8 cellular contexts compared by ENCODE assay signal in the genomic region with DNA sequence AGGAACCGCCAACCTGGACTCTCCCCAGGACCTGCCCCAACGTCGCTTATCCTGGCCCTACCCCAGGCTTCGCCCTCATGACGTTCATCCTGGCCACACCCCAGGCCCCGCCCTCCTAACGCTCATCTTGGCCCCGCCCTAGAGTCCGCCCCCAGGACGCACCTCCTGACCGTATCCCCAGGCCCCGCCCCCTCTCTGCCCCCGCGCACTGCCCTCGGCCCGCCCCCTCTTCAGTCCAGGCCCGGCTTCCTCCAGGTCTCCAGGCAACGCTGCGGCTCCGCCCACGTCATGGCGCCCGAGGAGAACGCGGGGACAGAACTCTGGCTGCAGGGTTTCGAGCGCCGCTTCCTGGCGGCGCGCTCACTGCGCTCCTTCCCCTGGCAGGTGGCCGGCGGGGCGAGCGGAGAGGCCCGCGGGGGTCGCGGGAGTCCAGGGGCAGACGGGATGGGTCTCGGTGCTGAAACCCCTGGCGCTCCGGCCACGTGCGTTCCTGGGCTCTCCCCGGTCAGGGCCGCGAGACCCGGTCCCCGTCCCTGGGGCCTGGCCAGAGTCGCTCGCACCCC. TPM values are rescaled to one million over a fixed set of nuclear protein-coding genes. Genes with fewer than 3 reads are reported as not detected.
DNase-seq lines count a peak whose midpoint lies in the region; ATAC-seq, FAIRE-seq and TF ChIP-seq lines count a peak whose summit lies in the region.
"Not testable (repeated sequence)": the region's sequence is repeated elsewhere in the genome, so short reads cannot be mapped to it uniquely, and the experiment has no call there.

No MANE protein-coding gene starts in this region.

- ATAC-seq in HG02885 (IDR thresholded peaks at IDR 0.05; ENCODE audit: poor library complexity, unreplicated experiment) (peak; percentile 98), activated B cell treated with CpG ODN at 0.5 μM for 24 hours (ENCODE audit: low read depth) (peak; percentile 97), body of pancreas (peak; percentile 100), pancreas (peak; percentile 99 to 100 (median 100))

- H3K27me3 ChIP-seq in DOHH2 (ENCODE audit: control insufficient read depth, low read length); body of pancreas; right atrium auricular region; pancreas; stomach smooth muscle (ENCODE audit: control insufficient read depth in 1 of 2, insufficient read depth in 2 of 2, low read length in 2 of 2): not testable (repeated sequence)

- not testable (repeated sequence) for FAIRE-seq in pancreas (lab: Jason Lieb, UNC)

- H3K36me3 Mint-ChIP-seq in activated B cell treated with CpG ODN at 0.5 μM for 24 hours (ENCODE audit: low read depth), result not testable (repeated sequence)

- H3K9me3 ChIP-seq in DOHH2 (ENCODE audit: control insufficient read depth, insufficient read depth, low read length); body of pancreas; right atrium auricular region; pancreas; stomach smooth muscle (ENCODE audit: control insufficient read depth in 2 of 2, low read length in 2 of 2): not testable (repeated sequence)

- POLR2A ChIA-PET in activated B cell treated with CpG ODN at 0.5 μM for 24 hours (lab: Charles Lee), result interaction anchor here (1.1 kb wide), 1 partner anchor 964 kb away, joined by 5 read pairs; the partner anchor contains the start of gene WDR1

- not testable (repeated sequence) for H4K20me1 ChIP-seq in DOHH2 (ENCODE audit: control insufficient read depth, insufficient read depth, low read depth, low read length)

- H3K4me3 ChIP-seq in DOHH2 (ENCODE audit: low read length) (peak overlapping the region; percentile 66), body of pancreas (peak overlapping the region; percentile 74 to 83), right atrium auricular region (peak overlapping the region; percentile 66 to 67), pancreas (peak overlapping the region; percentile 57 to 81 (median 62)), stomach smooth muscle (ENCODE audit: low read length in 2 of 2) (peak overlapping the region; percentile 51 to 72)

- not testable (repeated sequence) for H3K9me3 Mint-ChIP-seq in activated B cell treated with CpG ODN at 0.5 μM for 24 hours

- TF ChIP-seq POLR2A in body of pancreas (IDR thresholded peaks at IDR 0.05), result peak in 2 of 3 donors; percentile 65 to 71

- DNase-seq in NCI-H2171 treated with DMSO at 0.1 percent for 48 hours (lab: John Stamatoyannopoulos, UW) (peak; percentile 87), activated B cell treated with CpG ODN at 0.5 μM for 24 hours (peak; percentile 94), body of pancreas (peak; percentile 98 to 100 (median 99)), right atrium auricular region (ENCODE audit: low spot score) (peak; percentile 99), pancreas (peak; percentile 98 to 100 (median 98))

- H3K27ac Mint-ChIP-seq in activated B cell treated with CpG ODN at 0.5 μM for 24 hours, result peak overlapping the region; percentile 99

- CTCF ChIA-PET in activated B cell treated with CpG ODN at 0.5 μM for 24 hours (lab: Charles Lee), result not testable (repeated sequence)

- H3K4me1 ChIP-seq in DOHH2 (ENCODE audit: control insufficient read depth, low read length); body of pancreas; right atrium auricular region; pancreas; stomach smooth muscle (ENCODE audit: control insufficient read depth, insufficient read depth, low read length): not testable (repeated sequence)

- not testable (repeated sequence) for H3K9me2 ChIP-seq in DOHH2 (replicated peaks; ENCODE audit: control insufficient read depth, low read length)

- peak overlapping the region; percentile 59 for H3K4me2 ChIP-seq in DOHH2 (ENCODE audit: low read length)

- H3K79me2 ChIP-seq in DOHH2 (ENCODE audit: control insufficient read depth, low read length), result not testable (repeated sequence)

- not testable (repeated sequence) for TF ChIP-seq CTCF in DOHH2 (IDR thresholded peaks at IDR 0.05; ENCODE audit: low read depth, low read length, poor library complexity, severe bottlenecking); activated B cell treated with CpG ODN at 0.5 μM for 24 hours (IDR thresholded peaks at IDR 0.05); body of pancreas (IDR thresholded peaks at IDR 0.05); pancreas (IDR thresholded peaks at IDR 0.05)
- peak in 1 of 2 donors; percentile 26 for TF ChIP-seq CTCF in right atrium auricular region (IDR thresholded peaks at IDR 0.05)

- H3K27ac ChIP-seq in DOHH2 (ENCODE audit: low read depth, low read length), result not testable (repeated sequence)
- H3K27ac ChIP-seq in body of pancreas (peak overlapping the region in 3 of 4 donors; percentile 75 to 90 (median 89)), right atrium auricular region (peak overlapping the region; percentile 64 to 93), pancreas (peak overlapping the region; percentile 76 to 83 (median 78)), stomach smooth muscle (ENCODE audit: low read length) (peak overlapping the region; percentile 49)

- not testable (repeated sequence) for H3K4me1 Mint-ChIP-seq in activated B cell treated with CpG ODN at 0.5 μM for 24 hours

- intact Hi-C loops in activated B cell treated with CpG ODN at 0.5 μM for 24 hours (cut with micrococcal nuclease); body of pancreas (cut with DNase I); pancreas (cut with DNase I): not testable (repeated sequence)

- H3F3A ChIP-seq in DOHH2 (ENCODE audit: control insufficient read depth, insufficient read depth), result not testable (repeated sequence)

- 0% methylated on average over 6 to 39 of the region's 53 CpGs for WGBS in body of pancreas, 2 donors
- 0 to 1% methylated on average over 45 to 53 of the region's 53 CpGs for WGBS in pancreas, 2 donors

- not testable (repeated sequence) for H3K36me3 ChIP-seq in DOHH2 (ENCODE audit: control insufficient read depth, low read length); body of pancreas (replicated peaks in 1 of 2; ENCODE audit: insufficient read depth in 1 of 2, low read depth in 2 of 2); right atrium auricular region; pancreas; stomach smooth muscle (ENCODE audit: control insufficient read depth in 2 of 2, insufficient read depth in 2 of 2, low read length in 2 of 2)

- peak overlapping the region; percentile 95 for H3K4me3 Mint-ChIP-seq in activated B cell treated with CpG ODN at 0.5 μM for 24 hours

- H3K9ac ChIP-seq in stomach smooth muscle (ENCODE audit: low read length in 2 of 2), result peak overlapping the region; percentile 55 to 68

- H3K27me3 Mint-ChIP-seq in activated B cell treated with CpG ODN at 0.5 μM for 24 hours, result not testable (repeated sequence)

RNA-seq across cellular contexts. Expression of gene FAM90A26, which starts 17.1 kb away (rescaled TPM):
- total RNA-seq in activated B cell treated with CpG ODN at 0.5 μM for 24 hours (not detected in 2 replicates), body of pancreas (not detected), right atrium auricular region (not detected), pancreas (not detected)
- polyA plus RNA-seq in pancreas, result not detected

RNA-seq across cellular contexts. Expression of gene USP17L10, which starts 57.4 kb away (rescaled TPM):
- total RNA-seq in activated B cell treated with CpG ODN at 0.5 μM for 24 hours, result not detected in 2 replicates
- not detected for total RNA-seq in body of pancreas
- total RNA-seq in right atrium auricular region, result not detected
- not detected for total RNA-seq in pancreas
- polyA plus RNA-seq in pancreas, result not detected
